ENCODE assay signal across 8 cellular contexts in the genomic region with DNA sequence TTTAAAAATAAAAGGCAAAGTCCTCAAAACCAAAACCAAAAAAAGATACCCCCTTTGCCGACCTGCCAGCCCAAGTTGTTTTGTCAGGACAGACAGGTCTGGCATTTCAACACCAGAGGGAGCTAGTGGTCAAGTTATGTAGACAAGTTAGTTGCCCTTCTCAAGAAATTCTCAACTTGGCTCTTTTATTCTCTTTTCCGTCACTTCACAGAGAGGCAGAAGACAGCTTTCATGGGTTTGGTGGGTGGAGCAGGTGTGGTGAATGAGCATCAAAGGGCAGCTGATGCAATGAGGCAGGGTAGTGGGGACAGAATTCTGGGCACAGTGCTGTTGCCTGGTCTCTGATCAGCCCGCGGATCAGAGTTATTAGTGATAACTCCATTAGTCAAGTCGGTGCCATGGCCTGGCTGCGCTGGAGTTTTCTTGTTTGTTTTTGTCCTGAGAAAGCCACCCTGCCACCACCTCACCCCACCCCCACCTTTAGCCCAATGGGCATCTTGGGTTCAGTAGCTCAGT.
DNase-seq lines count a peak whose midpoint lies in the region; ATAC-seq, FAIRE-seq and TF ChIP-seq lines count a peak whose summit lies in the region.

No MANE protein-coding gene starts in this region.

- peak; percentile 57 for ATAC-seq in lung (ENCODE audit: insufficient read depth, low FRiP score)
- ATAC-seq in GM18520 (IDR thresholded peaks at IDR 0.05; ENCODE audit: unreplicated experiment) = no peak

- H3K36me3 ChIP-seq in lung (ENCODE audit: control insufficient read depth in 2 of 2, insufficient read depth in 2 of 2, low read length in 2 of 2) = no peaks in the 10 kb centered on the region

- whole genome bisulfite sequencing in lung, 2 donors = 50 to 63% methylated on average over 6 of the region's 6 CpGs

- POLR2A ChIA-PET in AG04450 (lab: Yijun Ruan, JAX) = interaction anchor here (0.6 to 1.9 kb wide), 2 partner anchors 304 to 532 kb away, joined by 4 to 6 read pairs; partner anchors contain the start of gene EPAS1

- H3K27ac ChIP-seq in AG04450 (ENCODE audit: low read depth, low read length) (no peak overlapping the region), lung (ENCODE audit: low read depth in 1 of 2, low read length in 1 of 2) (peak overlapping the region in 1 of 2 donors; percentile 77)

- peak; percentile 94 for FAIRE-seq in GM19239 (lab: Jason Lieb, UNC)

- TF ChIP-seq CTCF in AG04450 (IDR thresholded peaks at IDR 0.05; ENCODE audit: low read depth, low read length) = peak; percentile 86
- peak; percentile 46 for TF ChIP-seq CTCF in lung (IDR thresholded peaks at IDR 0.05; ENCODE audit: control extremely low read depth, extremely low read depth)

- DNase-seq in AG04450 (ENCODE audit: low read depth, low spot score) (peak; percentile 78), GM19239 (ENCODE audit: insufficient read length, low spot score) (no peak), NCI-H510A treated with DMSO at 0.1 percent for 48 hours (lab: John Stamatoyannopoulos, UW) (peak; percentile 76), lung (ENCODE audit: low spot score) (peak; percentile 76)
- peak; percentile 39 for DNase-seq in activated CD4-positive, alpha-beta T cell treated with anti-CD3 and anti-CD28 coated beads, Interleukin-2, amount 50 U/mL, for 1 hour
- DNase-seq in effector CD4-positive, alpha-beta T cell = peak; percentile 50
- peak; percentile 15 to 37 for DNase-seq in stimulated activated CD8-positive, alpha-beta memory T cell treated with anti-CD3 and anti-CD28 coated beads, Interleukin-2, amount 100 ng/mL, for 48 hours (ENCODE audit: low read depth in 2 of 2)

- H3K4me3 ChIP-seq in AG04450 (ENCODE audit: low read depth, low read length) (no peak overlapping the region), lung (no peak overlapping the region)

- no peaks in the 10 kb centered on the region for H3K9me3 ChIP-seq in AG04450 (ENCODE audit: control insufficient read depth, insufficient read depth, low read length)
- H3K9me3 ChIP-seq in lung (ENCODE audit: control insufficient read depth in 2 of 2, insufficient read depth in 1 of 2, low read length in 1 of 2) = no peaks in the 10 kb centered on the region

- H3K27me3 ChIP-seq in AG04450 (ENCODE audit: control insufficient read depth, insufficient read depth, low read length) (no peaks in the 10 kb centered on the region), lung (ENCODE audit: control insufficient read depth, insufficient read depth) (no peaks in the 10 kb centered on the region)

- H3K4me1 ChIP-seq in lung (ENCODE audit: control insufficient read depth in 2 of 2, insufficient read depth in 2 of 2, low read length in 2 of 2) = peaks cover 0 to 9% of the 10 kb centered on the region in 2 donors

- CTCF ChIA-PET in AG04450 (lab: Charles Lee) = interaction anchor here (0.6 to 2.9 kb wide), 24 partner anchors 10 to 463 kb away, joined by 3 to 20 read pairs (median 4); no protein-coding TSS in a partner anchor
